8 cellular contexts compared by ENCODE assay signal in the genomic region with DNA sequence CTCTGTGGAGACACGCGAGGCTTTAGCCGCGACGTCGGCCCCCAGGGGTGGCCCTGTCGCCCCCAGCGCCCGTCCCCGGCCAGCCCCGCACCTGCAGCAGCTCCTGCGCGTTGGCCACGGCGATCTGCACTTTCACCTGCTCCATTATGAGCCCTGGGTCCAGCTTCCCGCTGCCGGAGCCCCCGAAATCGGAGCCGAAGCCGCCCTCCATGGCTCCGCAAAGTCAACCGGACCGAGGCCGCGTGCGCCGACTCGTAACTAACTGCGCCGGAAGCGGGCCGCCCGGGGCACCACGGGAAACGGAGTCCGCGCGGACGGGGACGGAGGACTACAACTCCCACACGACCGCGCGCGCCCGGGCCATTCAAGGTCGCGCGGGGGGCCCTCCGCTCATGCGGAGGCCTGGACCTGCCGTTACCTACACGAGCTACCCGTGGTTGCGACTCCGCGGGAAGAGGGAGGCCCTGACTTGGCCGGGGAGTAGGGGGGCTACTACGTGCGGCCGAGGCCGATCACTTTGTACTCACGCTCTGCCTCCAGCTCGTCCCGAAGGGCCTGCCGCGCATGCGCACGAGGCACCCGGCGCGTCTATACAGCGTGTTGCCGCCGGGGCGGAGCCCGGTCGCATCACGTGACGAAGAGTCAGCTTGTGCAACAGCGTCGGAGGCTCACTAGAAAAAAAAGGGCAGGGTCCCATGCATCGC. TPM values are rescaled to one million over a fixed set of nuclear protein-coding genes. Genes with fewer than 3 reads are reported as not detected.
DNase-seq lines count a peak whose midpoint lies in the region; ATAC-seq and TF ChIP-seq lines count a peak whose summit lies in the region.

Gene TIMM13, minus strand, starts transcription at position 264 of the 704 bp plus-strand sequence. Its CDS starts 53 bp downstream, at position 211.

- peak within 1 kb of the TSS; percentile 59 to 85 (median 72) for H3K4me3 ChIP-seq in Peyer's patch
- H3K4me3 ChIP-seq in esophagus (ENCODE audit: low read depth in 1 of 2, low read length in 2 of 2) = peak within 1 kb of the TSS; percentile 90 to 91
- H3K4me3 ChIP-seq in muscle layer of colon (ENCODE audit: low read depth in 1 of 2, low read length in 2 of 2) = peak within 1 kb of the TSS; percentile 78 to 88

- H3K9me3 Mint-ChIP-seq in activated T-cell treated with anti-CD3 and anti-CD28 coated beads, Interleukin-2, amount 50 U/mL, for 4 hours = no peaks in the 10 kb centered on the region

- H3K9ac ChIP-seq in muscle layer of colon (ENCODE audit: low read length) = peak within 1 kb of the TSS; percentile 7

- H3K36me3 ChIP-seq in KOPT-K1 (ENCODE audit: insufficient read depth, low read length) = peaks cover 69% of the 10 kb centered on the region
- peaks cover 0 to 21% (median 0%) of the 10 kb centered on the region in 3 donors for H3K36me3 ChIP-seq in Peyer's patch
- H3K36me3 ChIP-seq in esophagus (ENCODE audit: control insufficient read depth in 2 of 2, insufficient read depth in 2 of 2, low read length in 1 of 2) = peaks cover 0 to 32% of the 10 kb centered on the region in 2 donors
- peaks cover 8% of the 10 kb centered on the region for H3K36me3 ChIP-seq in muscle layer of colon (ENCODE audit: insufficient read depth, low read length)

- H3K4me1 Mint-ChIP-seq in activated T-cell treated with anti-CD3 and anti-CD28 coated beads, Interleukin-2, amount 50 U/mL, for 4 hours (ENCODE audit: low read depth) = peaks cover 10% of the 10 kb centered on the region

- peaks cover 0 to 32% (median 15%) of the 10 kb centered on the region in 4 donors for H3K4me1 ChIP-seq in Peyer's patch
- peaks cover 10 to 21% of the 10 kb centered on the region in 2 donors for H3K4me1 ChIP-seq in esophagus (ENCODE audit: control insufficient read depth in 2 of 2, insufficient read depth in 2 of 2, low read length in 1 of 2)
- peaks cover 29% of the 10 kb centered on the region for H3K4me1 ChIP-seq in muscle layer of colon (ENCODE audit: insufficient read depth, low read length)

- peak; percentile 67 to 76 for TF ChIP-seq POLR2A in Peyer's patch (IDR thresholded peaks at IDR 0.05)

- peak; percentile 74 for ATAC-seq in GM21786 (IDR thresholded peaks at IDR 0.05; ENCODE audit: unreplicated experiment)
- peak; percentile 92 to 94 for ATAC-seq in activated T-cell treated with anti-CD3 and anti-CD28 coated beads, Interleukin-2, amount 50 U/mL, for 4 hours

- H3K27me3 Mint-ChIP-seq in activated T-cell treated with anti-CD3 and anti-CD28 coated beads, Interleukin-2, amount 50 U/mL, for 4 hours (ENCODE audit: low read depth) = no peaks in the 10 kb centered on the region

- peaks cover 6% of the 10 kb centered on the region for H3K36me3 Mint-ChIP-seq in activated T-cell treated with anti-CD3 and anti-CD28 coated beads, Interleukin-2, amount 50 U/mL, for 4 hours (ENCODE audit: insufficient read depth)

- peak within 1 kb of the TSS; percentile 94 for H3K4me3 Mint-ChIP-seq in activated T-cell treated with anti-CD3 and anti-CD28 coated beads, Interleukin-2, amount 50 U/mL, for 4 hours

- no peaks in the 10 kb centered on the region for H3K27me3 ChIP-seq in Peyer's patch
- no peaks in the 10 kb centered on the region for H3K27me3 ChIP-seq in esophagus (ENCODE audit: control insufficient read depth in 1 of 2, insufficient read depth in 2 of 2, low read length in 2 of 2)
- H3K27me3 ChIP-seq in muscle layer of colon (ENCODE audit: control insufficient read depth in 1 of 2, insufficient read depth in 2 of 2, low read length in 2 of 2) = no peaks in the 10 kb centered on the region

- TF ChIP-seq CTCF in Peyer's patch (IDR thresholded peaks at IDR 0.05) = peak in 3 of 6 experiments; percentile 4 to 9 (median 5)

- 0% methylated on average over 82 to 84 of the region's 84 CpGs for WGBS in esophagus, 2 donors

- no peaks in the 10 kb centered on the region for H3K9me3 ChIP-seq in KOPT-K1 (ENCODE audit: insufficient read depth, low read length, poor library complexity, severe bottlenecking)
- no peaks in the 10 kb centered on the region for H3K9me3 ChIP-seq in Peyer's patch
- H3K9me3 ChIP-seq in esophagus (ENCODE audit: control insufficient read depth in 2 of 2, insufficient read depth in 1 of 2, low read depth in 1 of 2, low read length in 1 of 2) = no peaks in the 10 kb centered on the region
- no peaks in the 10 kb centered on the region for H3K9me3 ChIP-seq in muscle layer of colon (ENCODE audit: low read length)

- peak; percentile 85 for DNase-seq in DMS79 (lab: John Stamatoyannopoulos, UW)
- DNase-seq in Peyer's patch = peak; percentile 96 to 99 (median 98)
- DNase-seq in activated T-cell treated with anti-CD3 and anti-CD28 coated beads, Interleukin-2, amount 50 U/mL, for 4 hours = peak; percentile 94
- peak; percentile 90 to 91 for DNase-seq in stimulated activated CD8-positive, alpha-beta memory T cell treated with anti-CD3 and anti-CD28 coated beads, Interleukin-7, amount 100 ng/mL, for 1 hour (ENCODE audit: low read depth in 2 of 2)

- H3K27ac ChIP-seq in KOPT-K1 (ENCODE audit: low read depth, low read length, poor library complexity, severe bottlenecking) (peak within 1 kb of the TSS; percentile 99), Peyer's patch (peak within 1 kb of the TSS; percentile 91 to 98 (median 94)), esophagus (ENCODE audit: low read depth in 2 of 2, low read length in 1 of 2) (peak within 1 kb of the TSS; percentile 95 to 99), muscle layer of colon (ENCODE audit: low read depth, low read length) (peak within 1 kb of the TSS; percentile 91)

RNA-seq across cellular contexts. Expression of gene TIMM13, which starts in this region (rescaled TPM):
- total RNA-seq in Peyer's patch = 10 to 100 TPM; 28.1 to 44.4 (median 44.0) TPM
- 100 to 1,000 TPM; 273 to 326 (median 286) TPM for total RNA-seq in activated T-cell treated with anti-CD3 and anti-CD28 coated beads, Interleukin-2, amount 50 U/mL, for 4 hours
- polyA plus RNA-seq in esophagus = 10 to 100 TPM; 52.0 to 86.8 TPM

Comparison
In these comparisons a context has a peak if more than half of its experiments do, and no peak if none do; other contexts are left out.
1. Peak in every context shown above with its lines: DNase-seq, ATAC-seq, H3K4me3 ChIP-seq and H3K27ac ChIP-seq.
2. RNA of gene TIMM13 (total RNA-seq): 273 to 326 TPM in activated T-cell treated with anti-CD3 and anti-CD28 coated beads, Interleukin-2, amount 50 U/mL, for 4 hours; 28.1 to 44.4 TPM in Peyer's patch; every median in the first group is over 4 times any median in the second.